In the genomic region with DNA sequence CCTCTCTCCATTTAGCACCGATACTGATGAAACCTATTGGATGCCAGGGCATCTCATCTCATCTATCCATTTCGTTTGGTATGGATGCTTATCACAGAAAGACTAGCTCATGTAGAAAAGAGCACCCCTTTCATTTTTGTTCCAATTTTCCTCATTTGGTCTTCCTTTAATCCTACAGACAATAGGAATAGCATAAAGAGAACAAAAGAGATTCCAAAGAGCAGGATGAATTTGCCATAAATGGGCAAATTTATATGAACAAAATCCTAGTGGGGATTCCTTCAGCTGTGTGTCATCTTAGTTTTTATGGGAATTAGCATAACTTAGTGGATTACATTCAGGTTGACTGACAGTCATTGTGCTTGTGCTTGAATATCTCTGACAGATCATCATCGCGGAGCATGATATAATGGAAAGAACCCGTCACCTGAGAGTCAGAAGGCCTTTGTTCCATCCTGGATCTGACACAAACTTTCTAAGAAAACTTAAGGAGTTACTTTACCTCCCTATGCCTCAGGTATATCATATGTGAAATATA, we compare ENCODE assay signal across 16 cellular contexts.
DNase-seq lines count a peak whose midpoint lies in the region; ATAC-seq and TF ChIP-seq lines count a peak whose summit lies in the region.
"Had no signal": no experiment of that assay in that cellular context is flagged by ENCODE, and none has a peak within 500 bp of the region (broad histone marks: within the 10 kb centered on the region; RNA-seq: fewer than 3 reads in every experiment).

No MANE protein-coding gene starts in this region.

- H3K9me3 ChIP-seq in SJSA1 (replicated peaks), result no peaks in the 10 kb centered on the region
- H3K9me3 ChIP-seq in neural progenitor cell (ENCODE audit: low read depth), result no peaks in the 10 kb centered on the region
- H3K9me3 ChIP-seq: BLaER1 had no signal

- no peaks in the 10 kb centered on the region for H3K36me3 Mint-ChIP-seq in neural progenitor cell
- peaks cover 0 to 5% (median 0%) of the 10 kb centered on the region in 3 donors for H3K36me3 Mint-ChIP-seq in immature natural killer cell
- H3K36me3 Mint-ChIP-seq: CD14-positive monocyte; CD4-positive, alpha-beta memory T cell had no signal

- H3K4me3 ChIP-seq in SJSA1 (no peak overlapping the region), neural progenitor cell (no peak overlapping the region)
- H3K4me3 ChIP-seq: BLaER1, GM23338, K562 had no signal

- H3K4me1 Mint-ChIP-seq in neural progenitor cell (peaks cover 6% of the 10 kb centered on the region), immature natural killer cell (no peaks in the 10 kb centered on the region)
- H3K4me1 Mint-ChIP-seq: CD14-positive monocyte had no signal

- no peaks in the 10 kb centered on the region for H3K36me3 ChIP-seq in SJSA1
- no peaks in the 10 kb centered on the region for H3K36me3 ChIP-seq in neural progenitor cell
- H3K36me3 ChIP-seq: BLaER1 had no signal

- no peak overlapping the region for H2AFZ ChIP-seq in neural progenitor cell (replicated peaks)
- H2AFZ ChIP-seq: GM23338 had no signal

- H3K4me2 ChIP-seq in neural progenitor cell, result no peak overlapping the region
- H3K4me2 ChIP-seq: BLaER1, GM23338 had no signal

- no peaks in the 10 kb centered on the region for H4K20me1 ChIP-seq in neural progenitor cell (ENCODE audit: low read depth)
- H4K20me1 ChIP-seq: BLaER1 had no signal

- H3K27ac ChIP-seq in SJSA1, result peak overlapping the region; percentile 35; the same call in 1 of the 2 replicates
- no peak overlapping the region for H3K27ac ChIP-seq in foreskin keratinocyte
- no peak overlapping the region for H3K27ac ChIP-seq in neural progenitor cell
- H3K27ac ChIP-seq: BLaER1 had no signal

- no peaks in the 10 kb centered on the region for H3K79me2 ChIP-seq in neural progenitor cell (ENCODE audit: low read depth)

- H3K27ac Mint-ChIP-seq in neural progenitor cell (peak overlapping the region; percentile 17), immature natural killer cell (no peak overlapping the region)
- H3K27ac Mint-ChIP-seq: CD14-positive monocyte; CD4-positive, alpha-beta memory T cell; GM23338 had no signal

- no peak overlapping the region for H3K4me3 Mint-ChIP-seq in neural progenitor cell
- no peak overlapping the region for H3K4me3 Mint-ChIP-seq in immature natural killer cell
- H3K4me3 Mint-ChIP-seq: CD14-positive monocyte; CD4-positive, alpha-beta memory T cell; GM23338 had no signal

- TF ChIP-seq CTCF in foreskin keratinocyte (conservative IDR thresholded peaks at IDR 0.05) (no peak), neural progenitor cell (IDR thresholded peaks at IDR 0.05) (no peak)

- H3K9ac ChIP-seq in neural progenitor cell, result no peak overlapping the region
- H3K9ac ChIP-seq: BLaER1 had no signal

- peaks cover 11% of the 10 kb centered on the region for H3K4me1 ChIP-seq in SJSA1 (replicated peaks)
- no peaks in the 10 kb centered on the region for H3K4me1 ChIP-seq in foreskin keratinocyte
- H3K4me1 ChIP-seq in neural progenitor cell, result peaks cover 12% of the 10 kb centered on the region
- H3K4me1 ChIP-seq: BLaER1 had no signal

- H3K9me3 Mint-ChIP-seq in neural progenitor cell (no peaks in the 10 kb centered on the region), immature natural killer cell (peaks cover 4 to 35% (median 21%) of the 10 kb centered on the region in 6 donors)

- peak in 1 of 2 experiments; percentile 14 for DNase-seq in SJSA1 (ENCODE audit: low read depth in 1 of 2, low spot score in 2 of 2)
- peak in 1 of 2 donors; percentile 62 for DNase-seq in foreskin keratinocyte
- no peak for DNase-seq in neural progenitor cell (ENCODE audit: low spot score)
- no peak for DNase-seq in immature natural killer cell
- no peak for DNase-seq in AG08395 (ENCODE audit: low spot score)
- DNase-seq: Calu3; CD4-positive, alpha-beta memory T cell; DMS79 treated with DMSO at 0.1 percent for 48 hours; GF-D8; IMR-90 had no signal

- no peaks in the 10 kb centered on the region for H3F3A ChIP-seq in neural progenitor cell (ENCODE audit: low read depth)

- H3K27me3 Mint-ChIP-seq in neural progenitor cell (ENCODE audit: insufficient read depth, low read depth) (no peaks in the 10 kb centered on the region), immature natural killer cell (ENCODE audit: low read depth in 3 of 3) (no peaks in the 10 kb centered on the region)
- H3K27me3 Mint-ChIP-seq: CD4-positive, alpha-beta memory T cell had no signal

- ATAC-seq in foreskin keratinocyte (peak; percentile 61), HG03045 (IDR thresholded peaks at IDR 0.05; ENCODE audit: unreplicated experiment) (no peak)
- ATAC-seq: GM23338, HCT116, K562 had no signal

- no peaks in the 10 kb centered on the region for H3K27me3 ChIP-seq in SJSA1 (replicated peaks)
- H3K27me3 ChIP-seq in foreskin keratinocyte, result no peaks in the 10 kb centered on the region
- H3K27me3 ChIP-seq in neural progenitor cell, result no peaks in the 10 kb centered on the region
- H3K27me3 ChIP-seq: BLaER1 had no signal
